ENCODE assay signal across 22 cellular contexts in genomic region chr2:198102841-198103240, GRCh38.
"Had no signal": no experiment of that assay in that cellular context is flagged by ENCODE, and none has a peak within 500 bp of the region (broad histone marks: within the 10 kb centered on the region; RNA-seq: fewer than 3 reads in every experiment).

No MANE protein-coding gene starts in this region.

- H3K36me3 ChIP-seq: adrenal gland, SJCRH30, WERI-Rb-1 had no signal

- H3K9me3 ChIP-seq: adrenal gland, SJCRH30, SK-N-SH had no signal

- DNase-seq: activated CD4-positive, alpha-beta T cell treated with anti-CD3 and anti-CD28 coated beads for 36 hours; activated CD8-positive, alpha-beta memory T cell treated with anti-CD3 and anti-CD28 coated beads, Interleukin-2, amount 50 U/mL, for 4 hours; activated CD8-positive, alpha-beta T cell treated with anti-CD3 and anti-CD28 coated beads for 36 hours; activated naive CD4-positive, alpha-beta T cell treated with anti-CD3 and anti-CD28 coated beads, Interleukin-2, amount 50 U/mL, for 16 hours; activated naive CD8-positive, alpha-beta T cell treated with anti-CD3 and anti-CD28 coated beads, Interleukin-2, amount 10 ng/mL, durations not matched to agents 7 days and 5 days; activated T-cell treated with anti-CD3 and anti-CD28 coated beads, Interleukin-2, amount 50 U/mL, for 72 hours; adrenal gland; anterior cingulate cortex; IMR-90; Kasumi-1; KBM-7; NCI-H1105 treated with DMSO at 0.1 percent for 48 hours; NCI-H146; NCI-H1930; NCI-H2171; NCI-H226; NCI-H526; NCI-H82; SJCRH30; SK-N-SH; T-helper 1 cell; WERI-Rb-1 had no signal

- H3K4me3 ChIP-seq: adrenal gland, SJCRH30 had no signal

- H3K27ac ChIP-seq: adrenal gland, SJCRH30, WERI-Rb-1 had no signal

- H3K9ac ChIP-seq: SK-N-SH had no signal

- H3K4me1 ChIP-seq: SJCRH30 had no signal

- ATAC-seq: activated CD4-positive, alpha-beta T cell treated with anti-CD3 and anti-CD28 coated beads for 36 hours; activated CD8-positive, alpha-beta T cell treated with anti-CD3 and anti-CD28 coated beads for 36 hours; activated T-cell treated with anti-CD3 and anti-CD28 coated beads, Interleukin-2, amount 50 U/mL, for 72 hours had no signal

- H3K27me3 ChIP-seq: adrenal gland, SJCRH30 had no signal

- H3K4me2 ChIP-seq: SK-N-SH had no signal
